2 cellular contexts compared by ENCODE assay signal in the genomic region with DNA sequence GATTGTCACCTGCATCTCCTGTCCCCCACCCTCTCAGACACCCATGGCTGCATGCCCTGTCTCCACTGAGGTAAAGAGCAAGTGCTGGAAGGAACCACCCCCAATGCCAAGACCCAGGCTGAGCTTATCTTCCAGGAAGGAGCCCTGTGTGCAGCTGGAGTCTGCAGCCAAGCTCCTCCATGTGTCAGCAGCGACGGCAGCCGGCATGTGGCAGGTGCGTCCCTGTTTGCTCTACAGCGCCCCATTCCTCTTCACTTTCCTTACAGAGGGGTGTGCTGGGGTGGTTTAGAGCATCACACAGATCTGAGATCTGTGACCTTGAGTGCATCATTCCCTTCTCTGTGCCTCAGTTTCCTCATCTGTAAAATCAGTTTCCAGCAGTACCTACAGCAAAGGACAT.
TF ChIP-seq lines count a peak whose summit lies in the region.

No MANE protein-coding gene starts in this region.

TF ChIP-seq in HepG2, 621 proteins besides CTCF, POLR2A, EP300 and RAD21:
- no peak for TF ChIP-seq SMYD3 (CRISPR knock-in tag; IDR thresholded peaks at IDR 0.05)
- TF ChIP-seq, protein P1, sequence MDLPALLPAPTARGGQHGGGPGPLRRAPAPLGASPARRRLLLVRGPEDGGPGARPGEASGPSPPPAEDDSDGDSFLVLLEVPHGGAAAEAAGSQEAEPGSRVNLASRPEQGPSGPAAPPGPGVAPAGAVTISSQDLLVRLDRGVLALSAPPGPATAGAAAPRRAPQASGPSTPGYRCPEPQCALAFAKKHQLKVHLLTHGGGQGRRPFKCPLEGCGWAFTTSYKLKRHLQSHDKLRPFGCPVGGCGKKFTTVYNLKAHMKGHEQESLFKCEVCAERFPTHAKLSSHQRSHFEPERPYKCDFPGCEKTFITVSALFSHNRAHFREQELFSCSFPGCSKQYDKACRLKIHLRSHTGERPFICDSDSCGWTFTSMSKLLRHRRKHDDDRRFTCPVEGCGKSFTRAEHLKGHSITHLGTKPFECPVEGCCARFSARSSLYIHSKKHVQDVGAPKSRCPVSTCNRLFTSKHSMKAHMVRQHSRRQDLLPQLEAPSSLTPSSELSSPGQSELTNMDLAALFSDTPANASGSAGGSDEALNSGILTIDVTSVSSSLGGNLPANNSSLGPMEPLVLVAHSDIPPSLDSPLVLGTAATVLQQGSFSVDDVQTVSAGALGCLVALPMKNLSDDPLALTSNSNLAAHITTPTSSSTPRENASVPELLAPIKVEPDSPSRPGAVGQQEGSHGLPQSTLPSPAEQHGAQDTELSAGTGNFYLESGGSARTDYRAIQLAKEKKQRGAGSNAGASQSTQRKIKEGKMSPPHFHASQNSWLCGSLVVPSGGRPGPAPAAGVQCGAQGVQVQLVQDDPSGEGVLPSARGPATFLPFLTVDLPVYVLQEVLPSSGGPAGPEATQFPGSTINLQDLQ (CRISPR knock-in tag; IDR thresholded peaks at IDR 0.05) = no peak
- TF ChIP-seq, protein P2, sequence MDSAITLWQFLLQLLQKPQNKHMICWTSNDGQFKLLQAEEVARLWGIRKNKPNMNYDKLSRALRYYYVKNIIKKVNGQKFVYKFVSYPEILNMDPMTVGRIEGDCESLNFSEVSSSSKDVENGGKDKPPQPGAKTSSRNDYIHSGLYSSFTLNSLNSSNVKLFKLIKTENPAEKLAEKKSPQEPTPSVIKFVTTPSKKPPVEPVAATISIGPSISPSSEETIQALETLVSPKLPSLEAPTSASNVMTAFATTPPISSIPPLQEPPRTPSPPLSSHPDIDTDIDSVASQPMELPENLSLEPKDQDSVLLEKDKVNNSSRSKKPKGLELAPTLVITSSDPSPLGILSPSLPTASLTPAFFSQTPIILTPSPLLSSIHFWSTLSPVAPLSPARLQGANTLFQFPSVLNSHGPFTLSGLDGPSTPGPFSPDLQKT (CRISPR knock-in tag; IDR thresholded peaks at IDR 0.05; ENCODE audit: borderline replicate concordance) = no peak
- TF ChIP-seq, protein P3, sequence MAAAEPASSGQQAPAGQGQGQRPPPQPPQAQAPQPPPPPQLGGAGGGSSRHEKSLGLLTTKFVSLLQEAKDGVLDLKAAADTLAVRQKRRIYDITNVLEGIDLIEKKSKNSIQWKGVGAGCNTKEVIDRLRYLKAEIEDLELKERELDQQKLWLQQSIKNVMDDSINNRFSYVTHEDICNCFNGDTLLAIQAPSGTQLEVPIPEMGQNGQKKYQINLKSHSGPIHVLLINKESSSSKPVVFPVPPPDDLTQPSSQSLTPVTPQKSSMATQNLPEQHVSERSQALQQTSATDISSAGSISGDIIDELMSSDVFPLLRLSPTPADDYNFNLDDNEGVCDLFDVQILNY (CRISPR knock-in tag; conservative IDR thresholded peaks at IDR 0.05) = no peak
- TF ChIP-seq, protein P4, sequence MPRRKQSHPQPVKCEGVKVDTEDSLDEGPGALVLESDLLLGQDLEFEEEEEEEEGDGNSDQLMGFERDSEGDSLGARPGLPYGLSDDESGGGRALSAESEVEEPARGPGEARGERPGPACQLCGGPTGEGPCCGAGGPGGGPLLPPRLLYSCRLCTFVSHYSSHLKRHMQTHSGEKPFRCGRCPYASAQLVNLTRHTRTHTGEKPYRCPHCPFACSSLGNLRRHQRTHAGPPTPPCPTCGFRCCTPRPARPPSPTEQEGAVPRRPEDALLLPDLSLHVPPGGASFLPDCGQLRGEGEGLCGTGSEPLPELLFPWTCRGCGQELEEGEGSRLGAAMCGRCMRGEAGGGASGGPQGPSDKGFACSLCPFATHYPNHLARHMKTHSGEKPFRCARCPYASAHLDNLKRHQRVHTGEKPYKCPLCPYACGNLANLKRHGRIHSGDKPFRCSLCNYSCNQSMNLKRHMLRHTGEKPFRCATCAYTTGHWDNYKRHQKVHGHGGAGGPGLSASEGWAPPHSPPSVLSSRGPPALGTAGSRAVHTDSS (CRISPR knock-in tag; conservative IDR thresholded peaks at IDR 0.05) = no peak
- TF ChIP-seq NFATC3 (CRISPR knock-in tag; IDR thresholded peaks at IDR 0.05) = no peak
- no peak for TF ChIP-seq TEAD2 (CRISPR knock-in tag; IDR thresholded peaks at IDR 0.05)
- TF ChIP-seq MYC (CRISPR knock-in tag; IDR thresholded peaks at IDR 0.05; ENCODE audit: borderline replicate concordance) = no peak
- TF ChIP-seq RBFOX2 (IDR thresholded peaks at IDR 0.05; ENCODE audit: low read depth, low read length) = no peak
- TF ChIP-seq GLI4 (CRISPR knock-in tag; IDR thresholded peaks at IDR 0.05; ENCODE audit: borderline replicate concordance) = no peak
- TF ChIP-seq NFYB (CRISPR knock-in tag; IDR thresholded peaks at IDR 0.05) = no peak
- no peak for TF ChIP-seq MAFG (CRISPR knock-in tag; IDR thresholded peaks at IDR 0.05)
- TF ChIP-seq ZFP1 (CRISPR knock-in tag; IDR thresholded peaks at IDR 0.05) = no peak
- TF ChIP-seq ZNF724P (CRISPR knock-in tag; IDR thresholded peaks at IDR 0.05; ENCODE audit: borderline replicate concordance) = no peak
- TF ChIP-seq, protein P5, sequence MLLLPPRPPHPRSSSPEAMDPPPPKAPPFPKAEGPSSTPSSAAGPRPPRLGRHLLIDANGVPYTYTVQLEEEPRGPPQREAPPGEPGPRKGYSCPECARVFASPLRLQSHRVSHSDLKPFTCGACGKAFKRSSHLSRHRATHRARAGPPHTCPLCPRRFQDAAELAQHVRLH (CRISPR knock-in tag; IDR thresholded peaks at IDR 0.05; ENCODE audit: borderline replicate concordance, low read depth) = no peak
- TF ChIP-seq, protein P6, sequence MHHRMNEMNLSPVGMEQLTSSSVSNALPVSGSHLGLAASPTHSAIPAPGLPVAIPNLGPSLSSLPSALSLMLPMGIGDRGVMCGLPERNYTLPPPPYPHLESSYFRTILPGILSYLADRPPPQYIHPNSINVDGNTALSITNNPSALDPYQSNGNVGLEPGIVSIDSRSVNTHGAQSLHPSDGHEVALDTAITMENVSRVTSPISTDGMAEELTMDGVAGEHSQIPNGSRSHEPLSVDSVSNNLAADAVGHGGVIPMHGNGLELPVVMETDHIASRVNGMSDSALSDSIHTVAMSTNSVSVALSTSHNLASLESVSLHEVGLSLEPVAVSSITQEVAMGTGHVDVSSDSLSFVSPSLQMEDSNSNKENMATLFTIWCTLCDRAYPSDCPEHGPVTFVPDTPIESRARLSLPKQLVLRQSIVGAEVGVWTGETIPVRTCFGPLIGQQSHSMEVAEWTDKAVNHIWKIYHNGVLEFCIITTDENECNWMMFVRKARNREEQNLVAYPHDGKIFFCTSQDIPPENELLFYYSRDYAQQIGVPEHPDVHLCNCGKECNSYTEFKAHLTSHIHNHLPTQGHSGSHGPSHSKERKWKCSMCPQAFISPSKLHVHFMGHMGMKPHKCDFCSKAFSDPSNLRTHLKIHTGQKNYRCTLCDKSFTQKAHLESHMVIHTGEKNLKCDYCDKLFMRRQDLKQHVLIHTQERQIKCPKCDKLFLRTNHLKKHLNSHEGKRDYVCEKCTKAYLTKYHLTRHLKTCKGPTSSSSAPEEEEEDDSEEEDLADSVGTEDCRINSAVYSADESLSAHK (CRISPR knock-in tag; IDR thresholded peaks at IDR 0.05; ENCODE audit: borderline replicate concordance) = no peak
- no peak for TF ChIP-seq ZFP37 (CRISPR knock-in tag; IDR thresholded peaks at IDR 0.05; ENCODE audit: borderline replicate concordance)
- no peak for TF ChIP-seq CENPX (CRISPR knock-in tag; IDR thresholded peaks at IDR 0.05)
- TF ChIP-seq ZNF572 (CRISPR knock-in tag; IDR thresholded peaks at IDR 0.05) = no peak
TF ChIP-seq in HepG2: peak in this region for 0.

TF ChIP-seq in WTC11, 78 proteins besides CTCF, POLR2A, EP300 and RAD21:
- TF ChIP-seq, protein P7, sequence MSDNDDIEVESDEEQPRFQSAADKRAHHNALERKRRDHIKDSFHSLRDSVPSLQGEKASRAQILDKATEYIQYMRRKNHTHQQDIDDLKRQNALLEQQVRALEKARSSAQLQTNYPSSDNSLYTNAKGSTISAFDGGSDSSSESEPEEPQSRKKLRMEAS (CRISPR knock-in tag; IDR thresholded peaks at IDR 0.05) = peak; percentile 56; the same call in 1 of the 2 replicates
- TF ChIP-seq TCF7 (CRISPR knock-in tag; IDR thresholded peaks at IDR 0.05; ENCODE audit: low read depth) (no peak), CBFB (CRISPR knock-in tag; IDR thresholded peaks at IDR 0.05; ENCODE audit: low read depth) (no peak), ESRRA (CRISPR knock-in tag; IDR thresholded peaks at IDR 0.05; ENCODE audit: borderline replicate concordance) (no peak)
- TF ChIP-seq, protein P8, sequence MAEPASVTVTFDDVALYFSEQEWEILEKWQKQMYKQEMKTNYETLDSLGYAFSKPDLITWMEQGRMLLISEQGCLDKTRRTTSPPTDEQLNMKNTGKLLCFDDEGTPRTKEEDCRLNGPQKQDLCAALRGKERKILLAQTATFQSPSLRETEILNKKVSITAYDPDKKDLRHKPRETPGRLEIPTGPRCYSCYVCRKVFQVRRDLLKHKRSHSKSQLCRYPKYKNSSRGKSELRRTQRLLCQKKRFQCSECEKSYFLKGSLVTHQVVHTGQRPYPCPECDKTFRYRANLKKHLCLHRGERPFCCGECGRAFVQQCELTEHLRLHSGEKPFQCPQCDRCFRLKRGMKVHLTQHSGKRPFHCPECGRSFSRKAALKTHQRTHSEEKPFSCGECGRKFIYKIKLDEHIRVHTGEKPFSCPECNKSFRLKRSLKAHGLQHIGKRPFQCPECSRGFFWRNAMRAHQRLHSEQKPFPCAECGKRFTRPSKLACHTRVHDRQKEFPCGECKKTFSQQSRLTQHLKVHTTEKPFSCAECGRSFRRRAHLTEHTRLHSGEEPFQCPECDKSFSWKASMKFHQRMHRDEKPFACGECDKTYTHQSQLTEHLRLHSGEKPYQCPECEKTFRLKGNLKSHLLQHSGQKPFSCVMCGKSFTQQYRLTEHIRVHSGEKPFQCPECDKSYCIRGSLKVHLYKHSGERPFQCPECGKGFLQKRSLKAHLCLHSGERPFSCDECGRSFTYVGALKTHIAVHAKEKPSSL (CRISPR knock-in tag; conservative IDR thresholded peaks at IDR 0.05) = no peak
- TF ChIP-seq, protein P3 (CRISPR knock-in tag; IDR thresholded peaks at IDR 0.05) = no peak
